Comparison of ENCODE assay signal across 21 cellular contexts in the genomic region with DNA sequence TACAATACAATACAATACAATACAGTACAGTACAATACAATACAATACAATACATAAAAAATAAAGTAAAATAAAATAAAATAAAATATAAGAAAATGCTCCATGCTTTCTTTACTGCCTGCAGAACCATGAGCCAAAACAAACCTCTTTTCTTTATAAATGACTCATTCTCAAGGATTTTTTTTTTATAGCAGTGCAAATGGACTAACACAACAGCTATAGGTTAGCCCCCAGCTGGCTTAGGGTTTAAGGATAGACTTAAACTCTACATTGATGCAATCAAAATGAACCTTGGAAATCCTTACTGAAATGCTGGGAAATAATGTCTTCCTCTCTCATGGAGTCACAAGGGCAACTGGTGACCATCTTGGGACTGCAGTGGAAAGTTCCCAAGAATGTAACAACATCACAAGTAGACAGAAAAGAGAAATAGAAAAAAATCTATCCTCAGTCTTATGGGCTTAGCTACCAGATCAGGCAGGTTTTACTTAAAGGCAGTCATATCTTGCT.
DNase-seq lines count a peak whose midpoint lies in the region; ATAC-seq and TF ChIP-seq lines count a peak whose summit lies in the region.
"Had no signal": no experiment of that assay in that cellular context is flagged by ENCODE, and none has a peak within 500 bp of the region (broad histone marks: within the 10 kb centered on the region; RNA-seq: fewer than 3 reads in every experiment).

No MANE protein-coding gene starts in this region.

- no peak overlapping the region for H3K4me3 ChIP-seq in GM23248
- no peak overlapping the region for H3K4me3 ChIP-seq in PC-3 (ENCODE audit: low read length)
- H3K4me3 ChIP-seq in fibroblast of the aortic adventitia (ENCODE audit: low read depth, low read length), result no peak overlapping the region
- no peak overlapping the region for H3K4me3 ChIP-seq in smooth muscle cell
- H3K4me3 ChIP-seq in mesendoderm (ENCODE audit: low read length), result no peak overlapping the region
- no peak overlapping the region for H3K4me3 ChIP-seq in neural progenitor cell
- H3K4me3 ChIP-seq: GM12878, K562 had no signal

- H3F3A ChIP-seq in GM23248 (ENCODE audit: insufficient read depth) (no peaks in the 10 kb centered on the region), PC-3 (ENCODE audit: low read length, unreplicated experiment) (no peaks in the 10 kb centered on the region), smooth muscle cell (ENCODE audit: low read depth) (no peaks in the 10 kb centered on the region), neural progenitor cell (ENCODE audit: low read depth) (peaks cover 16% of the 10 kb centered on the region)

- H3K56ac ChIP-seq in mesendoderm (ENCODE audit: low read length), result no peak overlapping the region

- no peaks in the 10 kb centered on the region for H3K9me3 ChIP-seq in GM23248 (ENCODE audit: low read depth)
- no peaks in the 10 kb centered on the region for H3K9me3 ChIP-seq in PC-3 (ENCODE audit: low read length)
- H3K9me3 ChIP-seq in smooth muscle cell (replicated peaks; ENCODE audit: low read depth), result no peaks in the 10 kb centered on the region
- H3K9me3 ChIP-seq in neural progenitor cell (ENCODE audit: low read depth), result no peaks in the 10 kb centered on the region
- H3K9me3 ChIP-seq: BE2C had no signal

- POLR2A ChIA-PET in PC-3 (lab: Charles Lee; ENCODE audit: unreplicated experiment), result no interaction called here

- no peak overlapping the region for H3K9ac ChIP-seq in GM23248
- no peak overlapping the region for H3K9ac ChIP-seq in PC-3 (ENCODE audit: low read length)
- H3K9ac ChIP-seq in smooth muscle cell (ENCODE audit: low read depth), result no peak overlapping the region
- H3K9ac ChIP-seq in mesendoderm (ENCODE audit: low read length), result no peak overlapping the region
- H3K9ac ChIP-seq in neural progenitor cell, result no peak overlapping the region

- H3K27ac ChIP-seq in GM23248 (no peak overlapping the region), PC-3 (ENCODE audit: low read length) (no peak overlapping the region), smooth muscle cell (ENCODE audit: low read depth) (peak overlapping the region; percentile 33), mesendoderm (ENCODE audit: low read depth, low read length) (no peak overlapping the region), neural progenitor cell (no peak overlapping the region)

- H3K9me3 Mint-ChIP-seq in neural progenitor cell, result peaks cover 9% of the 10 kb centered on the region

- no peak overlapping the region for H3K18ac ChIP-seq in mesendoderm (ENCODE audit: low read length)

- no peak overlapping the region for H2BK120ac ChIP-seq in mesendoderm (ENCODE audit: low read depth, low read length)

- H4K5ac ChIP-seq in mesendoderm (ENCODE audit: low read length), result no peak overlapping the region

- no peak overlapping the region for H2AK5ac ChIP-seq in mesendoderm (ENCODE audit: low read length)

- H4K8ac ChIP-seq in mesendoderm (ENCODE audit: low read depth, low read length), result no peak overlapping the region

- H3K79me1 ChIP-seq in mesendoderm (ENCODE audit: low read length), result no peaks in the 10 kb centered on the region

- no peak overlapping the region for H2BK5ac ChIP-seq in mesendoderm (ENCODE audit: low read length)

- H2AFZ ChIP-seq in GM23248, result no peak overlapping the region
- no peak overlapping the region for H2AFZ ChIP-seq in PC-3 (ENCODE audit: low read length)
- H2AFZ ChIP-seq in smooth muscle cell (ENCODE audit: low read depth), result no peak overlapping the region
- H2AFZ ChIP-seq in neural progenitor cell (replicated peaks), result no peak overlapping the region

- no peak overlapping the region for H3K27ac Mint-ChIP-seq in neural progenitor cell

- TF ChIP-seq CTCF in PC-3 (conservative IDR thresholded peaks at IDR 0.05; ENCODE audit: low read depth, low read length), result no peak
- no peak for TF ChIP-seq CTCF in fibroblast of the aortic adventitia (IDR thresholded peaks at IDR 0.05; ENCODE audit: insufficient read depth, low read length)
- TF ChIP-seq CTCF in smooth muscle cell (IDR thresholded peaks at IDR 0.05; ENCODE audit: borderline replicate concordance, insufficient read depth, poor library complexity, severe bottlenecking), result no peak
- no peak for TF ChIP-seq CTCF in neural progenitor cell (IDR thresholded peaks at IDR 0.05)

- no peak overlapping the region for H3K23ac ChIP-seq in mesendoderm (ENCODE audit: low read length)

- H3K36me3 ChIP-seq in GM23248 (ENCODE audit: low read depth) (no peaks in the 10 kb centered on the region), PC-3 (ENCODE audit: low read depth, low read length) (no peaks in the 10 kb centered on the region), smooth muscle cell (ENCODE audit: low read depth) (no peaks in the 10 kb centered on the region), mesendoderm (ENCODE audit: control insufficient read depth, insufficient read depth, low read length) (no peaks in the 10 kb centered on the region), neural progenitor cell (no peaks in the 10 kb centered on the region)
- H3K36me3 ChIP-seq: BE2C had no signal

- no peaks in the 10 kb centered on the region for H4K20me1 ChIP-seq in GM23248 (ENCODE audit: insufficient read depth)
- H4K20me1 ChIP-seq in PC-3 (ENCODE audit: low read length), result no peaks in the 10 kb centered on the region
- H4K20me1 ChIP-seq in smooth muscle cell (ENCODE audit: low read depth), result no peaks in the 10 kb centered on the region
- no peaks in the 10 kb centered on the region for H4K20me1 ChIP-seq in neural progenitor cell (ENCODE audit: low read depth)

- H2BK15ac ChIP-seq in mesendoderm (replicated peaks; ENCODE audit: low read depth), result no peak overlapping the region

- H3K9me2 ChIP-seq in GM23248 (ENCODE audit: insufficient read depth) (no peaks in the 10 kb centered on the region), PC-3 (replicated peaks; ENCODE audit: low read length) (no peaks in the 10 kb centered on the region)

- CTCF ChIA-PET in PC-3 (lab: Charles Lee), result no interaction called here

- H3K4me3 Mint-ChIP-seq in neural progenitor cell, result no peak overlapping the region
- H3K4me3 Mint-ChIP-seq: CD4-positive, CD25-positive, alpha-beta regulatory T cell had no signal

- DNase-seq in GM23248, result peak; percentile 26
- peak; percentile 54 for DNase-seq in PC-3
- DNase-seq in fibroblast of the aortic adventitia (ENCODE audit: low read depth), result peak; percentile 25
- no peak for DNase-seq in smooth muscle cell (lab: John Stamatoyannopoulos, UW; ENCODE audit: unreplicated experiment)
- DNase-seq in T-helper 9 cell, result no peak
- no peak for DNase-seq in mesendoderm
- no peak for DNase-seq in neural progenitor cell (ENCODE audit: low spot score)
- DNase-seq: BE2C; CD4-positive, CD25-positive, alpha-beta regulatory T cell; COR-L47; DMS 273 treated with DMSO at 0.1 percent for 48 hours; DND-41; GF-D8; NCI-H1105; NCI-H2081 treated with DMSO at 0.1 percent for 48 hours; NCI-H748 treated with DMSO at 0.1 percent for 48 hours; OCI-M1; RPMI8226; SHP77 treated with DMSO at 0.1 percent for 48 hours had no signal

- peaks cover 45% of the 10 kb centered on the region for H3K4me1 Mint-ChIP-seq in neural progenitor cell
- H3K4me1 Mint-ChIP-seq: CD4-positive, CD25-positive, alpha-beta regulatory T cell had no signal

- no peaks in the 10 kb centered on the region for H3K79me2 ChIP-seq in GM23248 (ENCODE audit: insufficient read depth)
- no peaks in the 10 kb centered on the region for H3K79me2 ChIP-seq in PC-3 (ENCODE audit: low read length)
- H3K79me2 ChIP-seq in smooth muscle cell (ENCODE audit: low read depth), result no peaks in the 10 kb centered on the region
- no peaks in the 10 kb centered on the region for H3K79me2 ChIP-seq in mesendoderm (ENCODE audit: control insufficient read depth, insufficient read depth, low read length)
- no peaks in the 10 kb centered on the region for H3K79me2 ChIP-seq in neural progenitor cell (ENCODE audit: low read depth)

- peak; percentile 74 for ATAC-seq in PC-3
- ATAC-seq: GM12878 had no signal

- H3K36me3 Mint-ChIP-seq in neural progenitor cell, result peaks cover 10% of the 10 kb centered on the region
- H3K36me3 Mint-ChIP-seq: CD4-positive, CD25-positive, alpha-beta regulatory T cell had no signal

- H3K4ac ChIP-seq in mesendoderm (ENCODE audit: low read depth, low read length), result no peak overlapping the region

- H3K4me2 ChIP-seq in GM23248 (ENCODE audit: unreplicated experiment) (no peak overlapping the region), PC-3 (ENCODE audit: low read length) (peak overlapping the region; percentile 26; the same call in 1 of the 2 replicates), smooth muscle cell (peak overlapping the region; percentile 1), mesendoderm (ENCODE audit: low read length) (no peak overlapping the region), neural progenitor cell (no peak overlapping the region)

- BruUV-seq in PC-3 (replicated peaks; lab: Mats Ljungman, UMichigan), result no TSS peak

- no peaks in the 10 kb centered on the region for H3K27me3 ChIP-seq in GM23248 (replicated peaks; ENCODE audit: insufficient read depth)
- no peaks in the 10 kb centered on the region for H3K27me3 ChIP-seq in PC-3 (ENCODE audit: low read length)
- no peaks in the 10 kb centered on the region for H3K27me3 ChIP-seq in smooth muscle cell (ENCODE audit: low read depth)
- H3K27me3 ChIP-seq in mesendoderm (ENCODE audit: insufficient read depth, low read length, poor library complexity), result no peaks in the 10 kb centered on the region
- H3K27me3 ChIP-seq in neural progenitor cell, result no peaks in the 10 kb centered on the region
- H3K27me3 ChIP-seq: BE2C had no signal

- in situ Hi-C loops in GM23248 (cut with MboI), result no loop called here

- intact Hi-C loops in PC-3 (cut with micrococcal nuclease), result no loop called here

- peaks cover 6% of the 10 kb centered on the region for H3K4me1 ChIP-seq in GM23248 (ENCODE audit: insufficient read depth)
- H3K4me1 ChIP-seq in PC-3 (ENCODE audit: insufficient read depth, low read length), result peaks cover 13% of the 10 kb centered on the region
- H3K4me1 ChIP-seq in smooth muscle cell (ENCODE audit: low read depth), result peaks cover 18% of the 10 kb centered on the region
- H3K4me1 ChIP-seq in mesendoderm (ENCODE audit: control insufficient read depth, low read depth, low read length), result no peaks in the 10 kb centered on the region
- peaks cover 24% of the 10 kb centered on the region for H3K4me1 ChIP-seq in neural progenitor cell
- H3K4me1 ChIP-seq: BE2C had no signal

- peaks cover 2% of the 10 kb centered on the region for H3K27me3 Mint-ChIP-seq in neural progenitor cell (ENCODE audit: insufficient read depth, low read depth)
- H3K27me3 Mint-ChIP-seq: CD4-positive, CD25-positive, alpha-beta regulatory T cell had no signal

Comparison
In these comparisons a context has a peak if more than half of its experiments do, and no peak if none do; other contexts are left out.
1. DNase-seq: peak in GM23248 (single experiment), PC-3 (single experiment) and fibroblast of the aortic adventitia (single experiment); none in smooth muscle cell (single experiment), T-helper 9 cell (single experiment), mesendoderm (single experiment) and neural progenitor cell (single experiment).
2. H3K4me2 ChIP-seq: peak in PC-3 (single experiment) and smooth muscle cell (single experiment); none in GM23248 (single experiment), mesendoderm (single experiment) and neural progenitor cell (single experiment).